In the genomic region with DNA sequence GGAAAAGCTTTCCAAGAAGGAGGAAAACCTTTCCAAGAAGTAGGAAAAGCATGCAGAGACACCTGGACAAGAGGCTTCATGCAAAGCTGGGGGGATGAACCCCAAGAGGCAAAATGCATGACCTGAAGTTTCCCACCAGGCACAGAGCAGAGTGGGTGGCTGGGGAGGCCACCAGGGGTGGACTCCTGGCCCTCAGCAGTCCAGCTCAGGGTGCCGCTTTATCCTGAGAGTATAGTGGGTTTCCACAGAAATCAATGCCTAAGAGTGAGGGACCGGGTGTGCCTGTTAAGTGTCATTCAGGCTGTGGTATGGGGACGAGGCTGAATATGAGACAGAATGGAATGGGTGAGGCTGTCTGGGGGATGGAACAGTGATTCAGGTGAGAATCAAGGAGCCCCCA, we compare ENCODE assay signal across 24 cellular contexts. TPM values are rescaled to one million over a fixed set of nuclear protein-coding genes. Genes with fewer than 3 reads are reported as not detected.
"Had no signal": no experiment of that assay in that cellular context is flagged by ENCODE, and none has a peak within 500 bp of the region (broad histone marks: within the 10 kb centered on the region; RNA-seq: fewer than 3 reads in every experiment).

No MANE protein-coding gene starts in this region.

- H3K4me3 Mint-ChIP-seq: IgD-negative memory B cell had no signal

- H3K36me3 Mint-ChIP-seq: IgD-negative memory B cell had no signal

- H3K27ac ChIP-seq: HL-60, KMS-11, SJSA1, SK-N-MC had no signal

- H3K9me3 ChIP-seq: SJSA1 had no signal

- H3K27ac Mint-ChIP-seq: IgD-negative memory B cell had no signal

- H3K4me3 ChIP-seq: K562, SJSA1, SK-N-MC had no signal

- H3K4me1 ChIP-seq: SJSA1 had no signal

- H3K4me1 Mint-ChIP-seq: IgD-negative memory B cell had no signal

- H3K9me3 Mint-ChIP-seq: IgD-negative memory B cell had no signal

- H3K4me2 ChIP-seq: KMS-11 had no signal

- H3K36me3 ChIP-seq: SJSA1 had no signal

- DNase-seq: Kasumi-1, MM.1S, NCI-H1092 treated with DMSO at 0.1 percent for 48 hours, NCI-H1436, NCI-H187, NCI-H2029, NCI-H2081 treated with DMSO at 0.1 percent for 48 hours, NCI-H2171, NCI-H226, NCI-H446, NCI-H510A, NCI-H524 treated with DMSO at 0.1 percent for 48 hours, NCI-H69, NCI-H774, Right ventricle myocardium superior, RPMI8226, SIG-M5 had no signal

- ATAC-seq: K562 had no signal

RNA-seq across cellular contexts. Expression of a gene that starts 54.2 kb away (rescaled TPM):
- total RNA-seq: K562, M059J, Right ventricle myocardium superior, SJSA1 had no signal
- polyA plus RNA-seq: IgD-negative memory B cell, K562 had no signal
